17 cellular contexts compared by ENCODE assay signal in the genomic region with DNA sequence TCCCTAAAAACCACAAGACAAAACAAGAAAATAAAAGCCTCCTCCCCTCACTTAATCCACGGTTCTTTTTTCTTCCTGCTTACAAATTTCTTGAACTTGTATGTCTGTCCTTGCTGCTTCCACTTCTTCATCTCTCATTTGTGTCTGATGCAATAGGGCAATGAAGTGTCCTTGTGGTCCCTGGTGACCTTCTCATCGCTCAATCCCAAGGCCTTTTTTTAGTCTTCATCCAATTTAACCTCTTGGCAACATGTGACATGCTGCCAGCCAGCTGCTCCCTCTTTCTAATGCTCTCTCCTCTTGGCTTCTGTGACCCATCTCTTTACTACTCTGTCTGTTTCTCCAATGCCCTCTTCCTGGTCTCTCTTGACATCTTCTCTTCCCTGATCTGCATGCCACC.
DNase-seq lines count a peak whose midpoint lies in the region; ATAC-seq, FAIRE-seq and TF ChIP-seq lines count a peak whose summit lies in the region.
"Had no signal": no experiment of that assay in that cellular context is flagged by ENCODE, and none has a peak within 500 bp of the region (broad histone marks: within the 10 kb centered on the region; RNA-seq: fewer than 3 reads in every experiment).

No MANE protein-coding gene starts in this region.

- intact Hi-C loops in Caco-2 (cut with micrococcal nuclease; ENCODE audit: unreplicated experiment) = no loop called here
- intact Hi-C loops in K562 (cut with micrococcal nuclease) = no loop called here
- intact Hi-C loops in Right ventricle myocardium superior (cut with DNase I) = no loop called here

- FAIRE-seq in K562 (lab: Jason Lieb, UNC) = no peak

- no peak overlapping the region for H3K9ac ChIP-seq in K562 (ENCODE audit: insufficient read depth in 1 of 2, low read depth in 2 of 2, low read length in 2 of 2)
- H3K9ac ChIP-seq: parathyroid adenoma had no signal

- H3K27ac Mint-ChIP-seq in Caco-2 (ENCODE audit: unreplicated experiment) = peak overlapping the region; percentile 5
- H3K27ac Mint-ChIP-seq: endodermal cell had no signal

- in situ Hi-C loops in K562 (cut with MboI) = no loop called here

- no peak overlapping the region for H3K27ac ChIP-seq in K562 (ENCODE audit: extremely low read depth, low read depth, low read length)
- H3K27ac ChIP-seq in mesodermal cell (ENCODE audit: low read depth, low read length, severe bottlenecking) = peak overlapping the region; percentile 75
- H3K27ac ChIP-seq: parathyroid adenoma had no signal

- CTCF ChIA-PET in Caco-2 (lab: Charles Lee) (interaction anchor here (0.7 kb wide), 1 partner anchor 51 kb away, joined by 3 read pairs; no protein-coding TSS in a partner anchor), K562 (lab: Yijun Ruan, JAX; ENCODE audit: low intra/inter-chr PET ratio) (no interaction called here)

- POLR2A ChIA-PET in Caco-2 (lab: Charles Lee) = interaction anchor here (0.6 kb wide), 1 partner anchor 96 kb away, joined by 3 read pairs; no protein-coding TSS in a partner anchor
- POLR2A ChIA-PET in K562 (lab: Yijun Ruan, JAX) = interaction anchor here (0.7 kb wide), 1 partner anchor 11 kb away, joined by 5 read pairs; no protein-coding TSS in a partner anchor

- H4K20me1 ChIP-seq in K562 (replicated peaks; ENCODE audit: control insufficient read depth, insufficient read depth, low read length) = 0 out of 2 replicates have a peak, but pooled peaks cover 4% of the 10 kb centered on the region

- 0% methylated on average over 2 of the region's 2 CpGs for WGBS in K562 (ENCODE audit: insufficient coverage, low coverage, missing lambda C conversion rate)
- 90 to 100% methylated on average over 2 of the region's 2 CpGs for WGBS in mesodermal cell (ENCODE audit: insufficient coverage in 2 of 2), 2 experiments

- H3K9me1 ChIP-seq in K562 (ENCODE audit: control insufficient read depth, insufficient read depth, low read length) = no peaks in the 10 kb centered on the region

- H3K36me3 ChIP-seq in Caco-2 (ENCODE audit: control insufficient read depth, insufficient read depth, low read length) = no peaks in the 10 kb centered on the region
- no peaks in the 10 kb centered on the region for H3K36me3 ChIP-seq in K562 (ENCODE audit: control insufficient read depth, insufficient read depth, low read length)
- H3K36me3 ChIP-seq in mesodermal cell (ENCODE audit: control insufficient read depth, insufficient read depth, low read length) = no peaks in the 10 kb centered on the region

- H3K4me3 ChIP-seq in Caco-2 (ENCODE audit: low read depth, low read length) (no peak overlapping the region), K562 (no peak overlapping the region), mesodermal cell (ENCODE audit: extremely low read depth, insufficient read depth, low read length, poor library complexity, severe bottlenecking) (no peak overlapping the region)

- H3K79me2 ChIP-seq in K562 (ENCODE audit: control insufficient read depth, insufficient read depth, low read length) = no peaks in the 10 kb centered on the region
- H3K79me2 ChIP-seq: parathyroid adenoma had no signal

- BruUV-seq in Caco-2 (replicated peaks; lab: Mats Ljungman, UMichigan) = no TSS peak
- BruUV-seq in K562 (replicated peaks; lab: Mats Ljungman, UMichigan) = no TSS peak

- H3K27me3 ChIP-seq in Caco-2 (replicated peaks; ENCODE audit: control insufficient read depth, insufficient read depth, low read length) = no peaks in the 10 kb centered on the region
- H3K27me3 ChIP-seq in K562 (ENCODE audit: control insufficient read depth in 2 of 2, insufficient read depth in 2 of 2, low read length in 2 of 2) = peaks cover 0 to 24% of the 10 kb centered on the region in 2 experiments; a peak in 2 of 5 replicates

- H3K4me1 ChIP-seq in Caco-2 = peaks cover 19% of the 10 kb centered on the region
- no peaks in the 10 kb centered on the region for H3K4me1 ChIP-seq in K562 (replicated peaks in 1 of 2; ENCODE audit: control insufficient read depth in 2 of 2, insufficient read depth in 2 of 2, low read length in 2 of 2)
- H3K4me1 ChIP-seq in mesodermal cell (ENCODE audit: control insufficient read depth, insufficient read depth, low read length, poor library complexity, severe bottlenecking) = peaks cover 29% of the 10 kb centered on the region

- no peak for TF ChIP-seq EP300 in K562 (IDR thresholded peaks at IDR 0.05; ENCODE audit: low read length)

- H3K4me2 ChIP-seq in K562 (ENCODE audit: insufficient read depth, low read length) = no peak overlapping the region

- H3K4me3 Mint-ChIP-seq in Caco-2 (ENCODE audit: unreplicated experiment) = no peak overlapping the region
- H3K4me3 Mint-ChIP-seq: endodermal cell had no signal

- H3K27me3 Mint-ChIP-seq in Caco-2 (ENCODE audit: insufficient read depth, unreplicated experiment) = no peaks in the 10 kb centered on the region

- ATAC-seq in K562 = no peak
- no peak for ATAC-seq in Right ventricle myocardium superior (ENCODE audit: poor library complexity)
- no peak for ATAC-seq in GM18498 (IDR thresholded peaks at IDR 0.05; ENCODE audit: unreplicated experiment)
- ATAC-seq: activated CD4-positive, CD25-positive, alpha-beta regulatory T cell treated with anti-CD3 and anti-CD28 coated beads, Interleukin-2, amount 50 U/mL, for 24 hours had no signal

- no peak for TF ChIP-seq CTCF in Caco-2 (IDR thresholded peaks at IDR 0.05; ENCODE audit: insufficient read depth in 1 of 2, low read depth in 1 of 2, low read length in 1 of 2, severe bottlenecking in 1 of 2, unreplicated experiment in 1 of 2)
- TF ChIP-seq CTCF in K562 (IDR thresholded peaks at IDR 0.05 in 2 of 3, conservative IDR thresholded peaks at IDR 0.05 in 1 of 3; ENCODE audit: insufficient read depth in 2 of 3, low read depth in 1 of 3, low read length in 3 of 3) = no peak

- TF ChIP-seq POLR2A in K562 (conservative IDR thresholded peaks at IDR 0.05) = no peak

- H3K9me3 Mint-ChIP-seq in Caco-2 (ENCODE audit: unreplicated experiment) = peaks cover 11% of the 10 kb centered on the region

- H3K9me3 ChIP-seq in Caco-2 (peaks cover 5% of the 10 kb centered on the region), K562 (replicated peaks; ENCODE audit: control insufficient read depth, insufficient read depth, low read depth, low read length) (no peaks in the 10 kb centered on the region), mesodermal cell (ENCODE audit: control insufficient read depth, low read length) (no peaks in the 10 kb centered on the region)

- DNase-seq in Caco-2 (no peak), NCI-H446 treated with DMSO at 0.1 percent for 48 hours (lab: John Stamatoyannopoulos, UW) (peak; percentile 30), K562 (ENCODE audit: extremely low read depth in 1 of 4, low spot score in 3 of 4) (no peak), amygdala (lab: John Stamatoyannopoulos, UW) (no peak), SW480 (ENCODE audit: low spot score) (no peak), Right ventricle myocardium superior (no peak)
- DNase-seq: activated naive CD4-positive, alpha-beta T cell treated with anti-CD3 and anti-CD28 coated beads, Interleukin-2, amount 50 U/mL, for 16 hours; central memory CD4-positive, alpha-beta T cell; DMS153; endodermal cell; Kasumi-1; NCI-H187; NCI-H774 had no signal

- TF ChIP-seq RAD21 in K562 (CRISPR knock-in tag; conservative IDR thresholded peaks at IDR 0.05 in 1 of 2, IDR thresholded peaks at IDR 0.05 in 1 of 2) = no peak

- no peaks in the 10 kb centered on the region for H3K36me3 Mint-ChIP-seq in Caco-2 (ENCODE audit: insufficient read depth, unreplicated experiment)

- no peak overlapping the region for H2AFZ ChIP-seq in K562 (ENCODE audit: low read depth, low read length)

- peaks cover 15% of the 10 kb centered on the region for H3K4me1 Mint-ChIP-seq in Caco-2 (ENCODE audit: low read depth, unreplicated experiment)
- H3K4me1 Mint-ChIP-seq: endodermal cell had no signal

TF ChIP-seq in K562, 482 proteins besides CTCF, POLR2A, EP300 and RAD21:
- TF ChIP-seq ESRRA (IDR thresholded peaks at IDR 0.05; ENCODE audit: borderline replicate concordance, low read depth) (0 out of 2 replicates have a peak, but pooled peaks have one; percentile 16), CEBPG (CRISPR knock-in tag; IDR thresholded peaks at IDR 0.05) (no peak), CEBPG (tag; conservative IDR thresholded peaks at IDR 0.05 in 1 of 2, IDR thresholded peaks at IDR 0.05 in 1 of 2) (peak in 1 of 2 experiments; percentile 53; a peak in 1 of 4 replicates), ZNF140 (CRISPR knock-in tag; IDR thresholded peaks at IDR 0.05) (no peak)
